Comparison of ENCODE assay signal across 2 cellular contexts in the genomic region with DNA sequence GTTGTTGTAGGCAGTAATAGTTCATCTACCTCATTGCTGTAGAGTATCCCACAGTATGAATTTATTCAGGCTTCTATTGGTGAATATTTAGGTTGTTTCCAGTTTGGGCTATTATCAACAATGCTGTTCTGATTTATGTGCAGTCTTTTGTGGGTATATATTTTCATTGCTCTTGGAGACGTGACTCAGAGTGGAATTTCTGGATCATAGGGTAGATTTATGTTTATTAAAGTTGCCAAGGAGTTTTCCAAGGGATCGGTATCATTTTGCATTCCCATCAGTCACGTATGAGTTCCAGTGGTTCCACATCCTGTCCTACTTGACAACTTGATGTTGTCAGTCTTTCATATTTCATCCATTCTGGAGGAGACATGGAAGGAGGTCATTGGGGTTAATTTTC.
TF ChIP-seq lines count a peak whose summit lies in the region.

No MANE protein-coding gene starts in this region.

TF ChIP-seq in SK-N-SH, 30 proteins besides CTCF, POLR2A, EP300 and RAD21 (continued from another document):
- TF ChIP-seq RXRA (IDR thresholded peaks at IDR 0.05; ENCODE audit: borderline replicate concordance, low read depth) (peak; percentile 53; the same call in 1 of the 2 replicates), CHD2 (IDR thresholded peaks at IDR 0.05; ENCODE audit: low read length, partially characterized antibody) (no peak), NRF1 (IDR thresholded peaks at IDR 0.05; ENCODE audit: low read depth, low read length) (no peak), PBX3 (IDR thresholded peaks at IDR 0.05) (peak; percentile 96), JUND (IDR thresholded peaks at IDR 0.05) (peak; percentile 78), TEAD4 (IDR thresholded peaks at IDR 0.05; ENCODE audit: borderline replicate concordance, insufficient read depth) (peak; percentile 65; the same call in 1 of the 2 replicates), YY1 (IDR thresholded peaks at IDR 0.05; ENCODE audit: low read depth) (no peak), IRF3 (IDR thresholded peaks at IDR 0.05; ENCODE audit: low read depth, low read length) (no peak), NFIC (IDR thresholded peaks at IDR 0.05; ENCODE audit: borderline replicate concordance) (peak; percentile 68; the same call in 1 of the 2 replicates)
- TF ChIP-seq, protein P1, sequence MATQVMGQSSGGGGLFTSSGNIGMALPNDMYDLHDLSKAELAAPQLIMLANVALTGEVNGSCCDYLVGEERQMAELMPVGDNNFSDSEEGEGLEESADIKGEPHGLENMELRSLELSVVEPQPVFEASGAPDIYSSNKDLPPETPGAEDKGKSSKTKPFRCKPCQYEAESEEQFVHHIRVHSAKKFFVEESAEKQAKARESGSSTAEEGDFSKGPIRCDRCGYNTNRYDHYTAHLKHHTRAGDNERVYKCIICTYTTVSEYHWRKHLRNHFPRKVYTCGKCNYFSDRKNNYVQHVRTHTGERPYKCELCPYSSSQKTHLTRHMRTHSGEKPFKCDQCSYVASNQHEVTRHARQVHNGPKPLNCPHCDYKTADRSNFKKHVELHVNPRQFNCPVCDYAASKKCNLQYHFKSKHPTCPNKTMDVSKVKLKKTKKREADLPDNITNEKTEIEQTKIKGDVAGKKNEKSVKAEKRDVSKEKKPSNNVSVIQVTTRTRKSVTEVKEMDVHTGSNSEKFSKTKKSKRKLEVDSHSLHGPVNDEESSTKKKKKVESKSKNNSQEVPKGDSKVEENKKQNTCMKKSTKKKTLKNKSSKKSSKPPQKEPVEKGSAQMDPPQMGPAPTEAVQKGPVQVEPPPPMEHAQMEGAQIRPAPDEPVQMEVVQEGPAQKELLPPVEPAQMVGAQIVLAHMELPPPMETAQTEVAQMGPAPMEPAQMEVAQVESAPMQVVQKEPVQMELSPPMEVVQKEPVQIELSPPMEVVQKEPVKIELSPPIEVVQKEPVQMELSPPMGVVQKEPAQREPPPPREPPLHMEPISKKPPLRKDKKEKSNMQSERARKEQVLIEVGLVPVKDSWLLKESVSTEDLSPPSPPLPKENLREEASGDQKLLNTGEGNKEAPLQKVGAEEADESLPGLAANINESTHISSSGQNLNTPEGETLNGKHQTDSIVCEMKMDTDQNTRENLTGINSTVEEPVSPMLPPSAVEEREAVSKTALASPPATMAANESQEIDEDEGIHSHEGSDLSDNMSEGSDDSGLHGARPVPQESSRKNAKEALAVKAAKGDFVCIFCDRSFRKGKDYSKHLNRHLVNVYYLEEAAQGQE (IDR thresholded peaks at IDR 0.05; ENCODE audit: low read depth, low read length) = no peak
- TF ChIP-seq, protein P2, sequence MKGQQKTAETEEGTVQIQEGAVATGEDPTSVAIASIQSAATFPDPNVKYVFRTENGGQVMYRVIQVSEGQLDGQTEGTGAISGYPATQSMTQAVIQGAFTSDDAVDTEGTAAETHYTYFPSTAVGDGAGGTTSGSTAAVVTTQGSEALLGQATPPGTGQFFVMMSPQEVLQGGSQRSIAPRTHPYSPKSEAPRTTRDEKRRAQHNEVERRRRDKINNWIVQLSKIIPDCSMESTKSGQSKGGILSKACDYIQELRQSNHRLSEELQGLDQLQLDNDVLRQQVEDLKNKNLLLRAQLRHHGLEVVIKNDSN (IDR thresholded peaks at IDR 0.05; ENCODE audit: borderline replicate concordance, low read depth) = no peak

TF ChIP-seq in GM23338, 12 proteins besides CTCF, POLR2A, EP300 and RAD21 (continued from another document):
- TF ChIP-seq ZNF462 (CRISPR knock-in tag; IDR thresholded peaks at IDR 0.05) (no peak), ZNF114 (CRISPR knock-in tag; IDR thresholded peaks at IDR 0.05) (no peak), STAT1 (IDR thresholded peaks at IDR 0.05; ENCODE audit: unreplicated experiment) (no peak)
